ENCODE assay signal across 19 cellular contexts in genomic region chr17:1735418-1735817, GRCh38. TPM values are rescaled to one million over a fixed set of nuclear protein-coding genes. Genes with fewer than 3 reads are reported as not detected.
"Had no signal": no experiment of that assay in that cellular context is flagged by ENCODE, and none has a peak within 500 bp of the region (broad histone marks: within the 10 kb centered on the region; RNA-seq: fewer than 3 reads in every experiment).

No MANE protein-coding gene starts in this region.

- H3K27ac ChIP-seq: epithelial cell of prostate had no signal

- ATAC-seq: effector memory CD8-positive, alpha-beta T cell; naive thymus-derived CD4-positive, alpha-beta T cell; T-helper 17 cell had no signal

- H3K27me3 ChIP-seq: upper lobe of left lung had no signal

- H3K4me2 ChIP-seq: SK-N-SH had no signal

- FAIRE-seq: TTC549 had no signal

- H3K4me3 ChIP-seq: mucosa of descending colon, upper lobe of left lung had no signal

- H3K9ac ChIP-seq: SK-N-SH had no signal

- H3K9me3 ChIP-seq: mucosa of descending colon, SK-N-SH, upper lobe of left lung had no signal

- DNase-seq: activated B cell treated with CpG ODN at 0.5 μM for 24 hours; activated CD4-positive, alpha-beta T cell treated with anti-CD3 and anti-CD28 coated beads, Interleukin-2, amount 10 ng/mL, durations not matched to agents 7 days and 5 days; activated CD8-positive, alpha-beta memory T cell treated with anti-CD3 and anti-CD28 coated beads for 24 hours; activated gamma-delta T cell treated with Interleukin-2 at 50 U/mL for 16 hours; effector memory CD8-positive, alpha-beta T cell; foreskin melanocyte; islet precursor cell; mucosa of descending colon; naive thymus-derived CD4-positive, alpha-beta T cell; retina; stimulated activated CD4-positive, alpha-beta T cell treated with anti-CD3 and anti-CD28 coated beads, Interleukin-4, amount 100 ng/mL, for 4 hours; stimulated activated CD8-positive, alpha-beta memory T cell treated with anti-CD3 and anti-CD28 coated beads, Interleukin-4, amount 100 ng/mL, for 48 hours; T-helper 17 cell had no signal

RNA-seq across cellular contexts. Expression of gene SERPINF2, which starts 7.3 kb away (rescaled TPM):
- total RNA-seq: skeletal muscle tissue, temporal lobe had no signal
- polyA plus RNA-seq: naive thymus-derived CD4-positive, alpha-beta T cell had no signal

RNA-seq across cellular contexts. Expression of gene TLCD2, which starts 25.2 kb away (rescaled TPM):
- polyA plus RNA-seq: naive thymus-derived CD4-positive, alpha-beta T cell had no signal
